1 cellular context compared by ENCODE assay signal in genomic region chr19:41893899-41894298, GRCh38.
TF ChIP-seq lines count a peak whose summit lies in the region.

No MANE protein-coding gene starts in this region.

TF ChIP-seq in K562, 482 proteins besides CTCF, POLR2A, EP300 and RAD21 (continues in another document):
- no peak for TF ChIP-seq SMAD1 (IDR thresholded peaks at IDR 0.05; ENCODE audit: low read depth, low read length, partially characterized antibody)
- TF ChIP-seq COPS2 (conservative IDR thresholded peaks at IDR 0.05): no peak
- no peak for TF ChIP-seq ZNF778 (CRISPR knock-in tag; IDR thresholded peaks at IDR 0.05)
- TF ChIP-seq NR2C2 (CRISPR knock-in tag; IDR thresholded peaks at IDR 0.05): peak; percentile 63; the same call in 1 of the 2 replicates
- TF ChIP-seq NR2C2 (tag; IDR thresholded peaks at IDR 0.05): no peak
- TF ChIP-seq NEUROD1 (IDR thresholded peaks at IDR 0.05; ENCODE audit: borderline replicate concordance, low read depth, low read length, partially characterized antibody): no peak
- no peak for TF ChIP-seq PRMT5 (CRISPR knock-in tag; IDR thresholded peaks at IDR 0.05)
- no peak for TF ChIP-seq MYC (IDR thresholded peaks at IDR 0.05; ENCODE audit: low read depth, low read length)
- no peak for TF ChIP-seq MYC (CRISPR knock-in tag; IDR thresholded peaks at IDR 0.05; ENCODE audit: borderline replicate concordance, low read depth)
- peak; percentile 89 for TF ChIP-seq NR2C1 (IDR thresholded peaks at IDR 0.05)
- peak; percentile 77 for TF ChIP-seq NR2C1 (tag; IDR thresholded peaks at IDR 0.05)
- TF ChIP-seq THRB (CRISPR knock-in tag; conservative IDR thresholded peaks at IDR 0.05): peak; percentile 63; the same call in 1 of the 2 replicates
- no peak for TF ChIP-seq KLF1 (tag; IDR thresholded peaks at IDR 0.05)
- no peak for TF ChIP-seq MITF (IDR thresholded peaks at IDR 0.05)
- TF ChIP-seq CBFA2T2 (conservative IDR thresholded peaks at IDR 0.05): no peak
- TF ChIP-seq ATF2 (CRISPR knock-in tag; IDR thresholded peaks at IDR 0.05): no peak
- TF ChIP-seq ZNF695 (CRISPR knock-in tag; IDR thresholded peaks at IDR 0.05): no peak
- TF ChIP-seq MCM3 (IDR thresholded peaks at IDR 0.05): peak; percentile 83; the same call in 1 of the 2 replicates
- no peak for TF ChIP-seq DLX4 (CRISPR knock-in tag; IDR thresholded peaks at IDR 0.05)
- no peak for TF ChIP-seq TGIF2 (CRISPR knock-in tag; IDR thresholded peaks at IDR 0.05)
- TF ChIP-seq ZNF512 (tag; IDR thresholded peaks at IDR 0.05): no peak
- no peak for TF ChIP-seq ZNF766 (CRISPR knock-in tag; conservative IDR thresholded peaks at IDR 0.05)
- TF ChIP-seq TCF7L2 (IDR thresholded peaks at IDR 0.05; ENCODE audit: low read depth, low read length): no peak
- TF ChIP-seq ELK1 (CRISPR knock-in tag; IDR thresholded peaks at IDR 0.05): no peak
- no peak for TF ChIP-seq SAFB2 (IDR thresholded peaks at IDR 0.05; ENCODE audit: borderline replicate concordance, low read depth, low read length, severe bottlenecking)
- no peak for TF ChIP-seq KAT7 (CRISPR knock-in tag; IDR thresholded peaks at IDR 0.05; ENCODE audit: borderline replicate concordance)
- TF ChIP-seq MCM7 (IDR thresholded peaks at IDR 0.05): no peak
- TF ChIP-seq CHD2 (IDR thresholded peaks at IDR 0.05; ENCODE audit: low read depth, low read length): no peak
- 0 out of 2 replicates have a peak, but pooled peaks have one; percentile 22 for TF ChIP-seq PHF21A (IDR thresholded peaks at IDR 0.05; ENCODE audit: borderline replicate concordance, low read depth)
- peak; percentile 67; the same call in 1 of the 2 replicates for TF ChIP-seq HBP1 (CRISPR knock-in tag; IDR thresholded peaks at IDR 0.05)
- 0 out of 2 replicates have a peak, but pooled peaks have one; percentile 48 for TF ChIP-seq ZC3H8 (IDR thresholded peaks at IDR 0.05)
- TF ChIP-seq JUND (IDR thresholded peaks at IDR 0.05; ENCODE audit: borderline replicate concordance, low read depth, low read length): no peak
- no peak for TF ChIP-seq JUND (tag; IDR thresholded peaks at IDR 0.05; ENCODE audit: borderline replicate concordance, low read depth, low read length)
- peak; percentile 73; the same call in 1 of the 2 replicates for TF ChIP-seq GABPB1 (CRISPR knock-in tag; IDR thresholded peaks at IDR 0.05)
- no peak for TF ChIP-seq RAD51 (IDR thresholded peaks at IDR 0.05; ENCODE audit: borderline replicate concordance, low read depth)
- no peak for TF ChIP-seq NFXL1 (CRISPR knock-in tag; IDR thresholded peaks at IDR 0.05)
- no peak for TF ChIP-seq MNT (conservative IDR thresholded peaks at IDR 0.05)
- peak; percentile 19 for TF ChIP-seq PHF20 (IDR thresholded peaks at IDR 0.05; ENCODE audit: partially characterized antibody)
- no peak for TF ChIP-seq ZBTB34 (CRISPR knock-in tag; IDR thresholded peaks at IDR 0.05)
- no peak for TF ChIP-seq HINFP (tag; conservative IDR thresholded peaks at IDR 0.05; ENCODE audit: low read depth)
- TF ChIP-seq BCLAF1 (IDR thresholded peaks at IDR 0.05; ENCODE audit: borderline replicate concordance in 1 of 2, control insufficient read depth in 1 of 2, low read depth in 2 of 2, low read length in 1 of 2): no peak
- TF ChIP-seq ZKSCAN3 (CRISPR knock-in tag; IDR thresholded peaks at IDR 0.05): no peak
- TF ChIP-seq ZNF551 (CRISPR knock-in tag; IDR thresholded peaks at IDR 0.05): no peak
- TF ChIP-seq TCF7 (IDR thresholded peaks at IDR 0.05; ENCODE audit: borderline replicate concordance): no peak
- TF ChIP-seq EWSR1 (IDR thresholded peaks at IDR 0.05; ENCODE audit: borderline replicate concordance, low read depth, partially characterized antibody): no peak
- no peak for TF ChIP-seq PKNOX1 (IDR thresholded peaks at IDR 0.05)
